In genomic region chr13:96178759-96179158, GRCh38 we compare ENCODE assay signal across 8 cellular contexts.
"Had no signal": no experiment of that assay in that cellular context is flagged by ENCODE, and none has a peak within 500 bp of the region (broad histone marks: within the 10 kb centered on the region; RNA-seq: fewer than 3 reads in every experiment).

No MANE protein-coding gene starts in this region.

- FAIRE-seq: G401.6, GM12878, GM12891, GM12892, GM18507, GM19239 had no signal

- ATAC-seq: GM12878 had no signal

- DNase-seq: GDM1, GF-D8 had no signal

- H3K4me3 ChIP-seq: GM12878 had no signal
